ENCODE assay signal across 15 cellular contexts in genomic region chr11:57278721-57279095, GRCh38. TPM values are rescaled to one million over a fixed set of nuclear protein-coding genes. Genes with fewer than 3 reads are reported as not detected.
A peak's percentile ranks its signal among the peaks of the same experiment; 100 is the strongest.
DNase-seq lines count a peak whose midpoint lies in the region; TF ChIP-seq lines count a peak whose summit lies in the region.
"Had no signal": no experiment of that assay in that cellular context is flagged by ENCODE, and none has a peak within 500 bp of the region (broad histone marks: within the 10 kb centered on the region; RNA-seq: fewer than 3 reads in every experiment).

No MANE protein-coding gene starts in this region.

- H3K9me3 Mint-ChIP-seq in activated CD4-positive, alpha-beta memory T cell treated with anti-CD3 and anti-CD28 coated beads for 36 hours: no peaks in the 10 kb centered on the region
- H3K9me3 Mint-ChIP-seq: activated naive CD4-positive, alpha-beta T cell treated with anti-CD3 and anti-CD28 coated beads, Interleukin-2, amount 10 ng/mL, durations not matched to agents 7 days and 5 days had no signal

- no peak for TF ChIP-seq EP300 in esophagus muscularis mucosa (IDR thresholded peaks at IDR 0.05)

- DNase-seq in PC-9 (no peak), esophagus muscularis mucosa (ENCODE audit: extremely low spot score) (no peak), trophoblast cell (no peak), NCI-H446 treated with DMSO at 0.1 percent for 48 hours (lab: John Stamatoyannopoulos, UW) (no peak), MM.1S (no peak), COLO829 (ENCODE audit: low spot score) (no peak)
- DNase-seq in activated CD4-positive, alpha-beta memory T cell treated with anti-CD3 and anti-CD28 coated beads for 36 hours: no peak
- DNase-seq: activated CD4-positive, alpha-beta T cell treated with anti-CD3 and anti-CD28 coated beads, Interleukin-2, amount 50 U/mL, for 4 hours; activated naive CD4-positive, alpha-beta T cell treated with anti-CD3 and anti-CD28 coated beads, Interleukin-2, amount 10 ng/mL, durations not matched to agents 7 days and 5 days; COR-L47; NCI-H526 treated with DMSO at 0.1 percent for 48 hours; nephron progenitor cell; stimulated activated naive CD8-positive, alpha-beta T cell treated with anti-CD3 and anti-CD28 coated beads, Interleukin-15, amount 100 ng/mL, for 72 hours had no signal

- no peak for TF ChIP-seq POLR2A in esophagus muscularis mucosa (IDR thresholded peaks at IDR 0.05; ENCODE audit: low read depth)

- peak overlapping the region; percentile 62 for H2BK120ac ChIP-seq in trophoblast cell (ENCODE audit: insufficient read depth, low read length, poor library complexity)

- no peaks in the 10 kb centered on the region for H3K79me2 ChIP-seq in PC-9 (ENCODE audit: low read depth)
- no peaks in the 10 kb centered on the region for H3K79me2 ChIP-seq in trophoblast cell (ENCODE audit: control insufficient read depth, insufficient read depth, low read length, poor library complexity)
- no peaks in the 10 kb centered on the region for H3K79me2 ChIP-seq in MM.1S (ENCODE audit: low read length)

- H3K9me2 ChIP-seq in PC-9 (ENCODE audit: insufficient read depth) (peaks cover 7% of the 10 kb centered on the region; the same call in 1 of the 2 replicates), MM.1S (replicated peaks; ENCODE audit: insufficient read depth, low read length) (no peaks in the 10 kb centered on the region)

- no peak overlapping the region for H3K9ac ChIP-seq in trophoblast cell (ENCODE audit: low read length)
- H3K9ac ChIP-seq in MM.1S (ENCODE audit: low read length): no peak overlapping the region

- no peak for TF ChIP-seq CTCF in C4-2B (conservative IDR thresholded peaks at IDR 0.05)
- no peak for TF ChIP-seq CTCF in PC-9 (conservative IDR thresholded peaks at IDR 0.05)
- no peak for TF ChIP-seq CTCF in esophagus muscularis mucosa (IDR thresholded peaks at IDR 0.05)
- no peak for TF ChIP-seq CTCF in MM.1S (IDR thresholded peaks at IDR 0.05; ENCODE audit: low read length)

- H3K4me2 ChIP-seq in PC-9 (peak overlapping the region; percentile 83), trophoblast cell (ENCODE audit: low read length) (no peak overlapping the region), MM.1S (ENCODE audit: low read depth, low read length) (no peak overlapping the region)

- peak overlapping the region; percentile 44 for H4K8ac ChIP-seq in trophoblast cell (ENCODE audit: low read depth, low read length)

- WGBS in esophagus muscularis mucosa: 83% methylated on average over 7 of the region's 7 CpGs
- no CpG with 5 or more reads among the region's 7 CpGs for WGBS in trophoblast cell (ENCODE audit: extremely low coverage, insufficient coverage, insufficient read length)

- peak overlapping the region; percentile 38 for H2BK5ac ChIP-seq in trophoblast cell (ENCODE audit: low read depth, low read length, poor library complexity)

- H3K14ac ChIP-seq in trophoblast cell (ENCODE audit: low read length): peak overlapping the region; percentile 36

- H2AFZ ChIP-seq in PC-9 (peak overlapping the region; percentile 80; the same call in 1 of the 2 replicates), trophoblast cell (ENCODE audit: insufficient read depth, low read length, poor library complexity) (no peak overlapping the region), MM.1S (ENCODE audit: low read length) (no peak overlapping the region)

- H3K4me1 Mint-ChIP-seq in activated CD4-positive, alpha-beta memory T cell treated with anti-CD3 and anti-CD28 coated beads for 36 hours (ENCODE audit: low read depth): peaks cover 2% of the 10 kb centered on the region
- H3K4me1 Mint-ChIP-seq: activated naive CD4-positive, alpha-beta T cell treated with anti-CD3 and anti-CD28 coated beads, Interleukin-2, amount 10 ng/mL, durations not matched to agents 7 days and 5 days had no signal

- intact Hi-C loops in PC-9 (cut with micrococcal nuclease; ENCODE audit: unreplicated experiment): loop anchor here (1.0 kb wide), 4 partner anchors 15 to 47 kb away; no protein-coding TSS in a partner anchor
- intact Hi-C loops in esophagus muscularis mucosa (cut with DNase I): no loop called here
- intact Hi-C loops in activated CD4-positive, alpha-beta memory T cell treated with anti-CD3 and anti-CD28 coated beads for 36 hours (cut with micrococcal nuclease): no loop called here

- peak overlapping the region; percentile 69 for H4K91ac ChIP-seq in trophoblast cell (ENCODE audit: low read depth, low read length)

- CTCF ChIA-PET in PC-9 (lab: Charles Lee): no interaction called here
- CTCF ChIA-PET in activated CD4-positive, alpha-beta memory T cell treated with anti-CD3 and anti-CD28 coated beads for 36 hours (lab: Charles Lee): interaction anchor here (1.1 to 2.6 kb wide), 2 partner anchors 29 to 438 kb away, joined by 5 to 12 read pairs; no protein-coding TSS in a partner anchor

- H3F3A ChIP-seq in PC-9 (ENCODE audit: insufficient read depth, low read depth) (peaks cover 27% of the 10 kb centered on the region), MM.1S (ENCODE audit: insufficient read depth, low read length) (no peaks in the 10 kb centered on the region)

- H3K18ac ChIP-seq in trophoblast cell (ENCODE audit: low read length): no peak overlapping the region

- peak overlapping the region; percentile 49; the same call in 1 of the 2 replicates for H3K4me3 ChIP-seq in PC-9
- H3K4me3 ChIP-seq in esophagus muscularis mucosa: no peak overlapping the region
- H3K4me3 ChIP-seq in trophoblast cell (ENCODE audit: low read depth, low read length): no peak overlapping the region
- H3K4me3 ChIP-seq in MM.1S (ENCODE audit: low read length): no peak overlapping the region

- H3K4me3 Mint-ChIP-seq in activated CD4-positive, alpha-beta memory T cell treated with anti-CD3 and anti-CD28 coated beads for 36 hours: no peak overlapping the region
- H3K4me3 Mint-ChIP-seq: activated naive CD4-positive, alpha-beta T cell treated with anti-CD3 and anti-CD28 coated beads, Interleukin-2, amount 10 ng/mL, durations not matched to agents 7 days and 5 days; IgD-negative memory B cell; stimulated activated naive CD8-positive, alpha-beta T cell treated with anti-CD3 and anti-CD28 coated beads, Interleukin-15, amount 100 ng/mL, for 72 hours had no signal

- no TSS peak for BruUV-seq in PC-9 (replicated peaks; lab: Mats Ljungman, UMichigan)

- H4K12ac ChIP-seq in trophoblast cell (ENCODE audit: low read depth, low read length): no peak overlapping the region

- H2AK5ac ChIP-seq in trophoblast cell (ENCODE audit: low read length): peak overlapping the region; percentile 15

- H3K27ac Mint-ChIP-seq in activated CD4-positive, alpha-beta memory T cell treated with anti-CD3 and anti-CD28 coated beads for 36 hours: no peak overlapping the region
- H3K27ac Mint-ChIP-seq: activated naive CD4-positive, alpha-beta T cell treated with anti-CD3 and anti-CD28 coated beads, Interleukin-2, amount 10 ng/mL, durations not matched to agents 7 days and 5 days; IgD-negative memory B cell; stimulated activated naive CD8-positive, alpha-beta T cell treated with anti-CD3 and anti-CD28 coated beads, Interleukin-15, amount 100 ng/mL, for 72 hours had no signal

- no peak overlapping the region for H3K23ac ChIP-seq in trophoblast cell (ENCODE audit: low read length)

- H3K4me1 ChIP-seq in PC-9 (replicated peaks; ENCODE audit: insufficient read depth): peaks cover 43% of the 10 kb centered on the region
- peaks cover 14 to 35% (median 22%) of the 10 kb centered on the region in 4 donors for H3K4me1 ChIP-seq in esophagus muscularis mucosa
- peaks cover 12 to 18% of the 10 kb centered on the region in 2 experiments for H3K4me1 ChIP-seq in trophoblast cell (ENCODE audit: control insufficient read depth in 1 of 2, insufficient read depth in 2 of 2, low read length in 2 of 2)
- H3K4me1 ChIP-seq in MM.1S (ENCODE audit: low read length): no peaks in the 10 kb centered on the region

- H3K79me1 ChIP-seq in trophoblast cell (ENCODE audit: low read length): peaks cover 16% of the 10 kb centered on the region

- H3K9me3 ChIP-seq in PC-9 (ENCODE audit: insufficient read depth, low read depth): no peaks in the 10 kb centered on the region
- no peaks in the 10 kb centered on the region for H3K9me3 ChIP-seq in esophagus muscularis mucosa
- no peaks in the 10 kb centered on the region for H3K9me3 ChIP-seq in trophoblast cell (ENCODE audit: insufficient read depth, low read depth, low read length)
- no peaks in the 10 kb centered on the region for H3K9me3 ChIP-seq in MM.1S (replicated peaks; ENCODE audit: insufficient read depth, low read length)

- H3K36me3 ChIP-seq in PC-9 (ENCODE audit: low read depth) (no peaks in the 10 kb centered on the region), esophagus muscularis mucosa (no peaks in the 10 kb centered on the region), trophoblast cell (ENCODE audit: control insufficient read depth in 1 of 2, insufficient read depth in 2 of 2, low read length in 2 of 2) (no peaks in the 10 kb centered on the region), MM.1S (replicated peaks; ENCODE audit: insufficient read depth, low read length) (no peaks in the 10 kb centered on the region)

- H4K20me1 ChIP-seq in PC-9 (ENCODE audit: insufficient read depth): no peaks in the 10 kb centered on the region
- H4K20me1 ChIP-seq in MM.1S (ENCODE audit: insufficient read depth, low read length): no peaks in the 10 kb centered on the region

- H3K27me3 ChIP-seq in PC-9 (ENCODE audit: insufficient read depth, low read depth): no peaks in the 10 kb centered on the region
- H3K27me3 ChIP-seq in esophagus muscularis mucosa: no peaks in the 10 kb centered on the region
- no peaks in the 10 kb centered on the region for H3K27me3 ChIP-seq in trophoblast cell (ENCODE audit: insufficient read depth, low read length)
- no peaks in the 10 kb centered on the region for H3K27me3 ChIP-seq in MM.1S (replicated peaks; ENCODE audit: insufficient read depth, low read length)

- peak overlapping the region; percentile 30 for H2BK12ac ChIP-seq in trophoblast cell (ENCODE audit: low read length)

- H3K36me3 Mint-ChIP-seq in activated CD4-positive, alpha-beta memory T cell treated with anti-CD3 and anti-CD28 coated beads for 36 hours: no peaks in the 10 kb centered on the region
- H3K36me3 Mint-ChIP-seq: activated naive CD4-positive, alpha-beta T cell treated with anti-CD3 and anti-CD28 coated beads, Interleukin-2, amount 10 ng/mL, durations not matched to agents 7 days and 5 days; IgD-negative memory B cell had no signal

- POLR2A ChIA-PET in PC-9 (lab: Charles Lee; ENCODE audit: unreplicated experiment): interaction anchor here (0.5 to 0.7 kb wide), 2 partner anchors 14 to 43 kb away, joined by 3 to 10 read pairs; no protein-coding TSS in a partner anchor
- POLR2A ChIA-PET in activated CD4-positive, alpha-beta memory T cell treated with anti-CD3 and anti-CD28 coated beads for 36 hours (lab: Charles Lee): no interaction called here

- peak overlapping the region; percentile 78 for H3K27ac ChIP-seq in C4-2B
- H3K27ac ChIP-seq in PC-9: peak overlapping the region; percentile 90
- peak overlapping the region in 3 of 4 donors; percentile 75 to 84 (median 76) for H3K27ac ChIP-seq in esophagus muscularis mucosa (replicated peaks in 1 of 4)
- H3K27ac ChIP-seq in trophoblast cell (ENCODE audit: low read depth, low read length): peak overlapping the region; percentile 92
- no peak overlapping the region for H3K27ac ChIP-seq in MM.1S (ENCODE audit: low read length)

- peak overlapping the region; percentile 4 for H3K4ac ChIP-seq in trophoblast cell (ENCODE audit: low read depth, low read length)

- H3K27me3 Mint-ChIP-seq in activated CD4-positive, alpha-beta memory T cell treated with anti-CD3 and anti-CD28 coated beads for 36 hours: peaks cover 18% of the 10 kb centered on the region

RNA-seq across cellular contexts. Expression of gene APLNR, which starts 41.7 kb away (rescaled TPM):
- total RNA-seq in PC-9 (2021) (not detected in 2 replicates), esophagus muscularis mucosa (1 to 10 TPM; 1.7 to 6.3 (median 3.8) TPM)
- 2.1 and 2.5 TPM in 2 replicates for polyA plus RNA-seq in trophoblast cell (2013)
- total RNA-seq in activated CD4-positive, alpha-beta memory T cell treated with anti-CD3 and anti-CD28 coated beads for 36 hours: not detected
- polyA plus RNA-seq: IgD-negative memory B cell had no signal

RNA-seq across cellular contexts. Expression of gene TNKS1BP1, which starts 46.0 kb away (rescaled TPM):
- total RNA-seq in PC-9 (2021) (181 and 218 TPM in 2 replicates), esophagus muscularis mucosa (100 to 1,000 TPM in 3 of 4 donors, 10 to 100 TPM in 1; 93.9 to 215 (median 124) TPM)
- 264 and 289 TPM in 2 replicates for polyA plus RNA-seq in trophoblast cell (2013)
- total RNA-seq in activated CD4-positive, alpha-beta memory T cell treated with anti-CD3 and anti-CD28 coated beads for 36 hours: 10 to 100 TPM; 14.0 to 15.1 TPM

RNA-seq across cellular contexts. Expression of gene SSRP1, which starts 57.0 kb away (rescaled TPM):
- total RNA-seq in PC-9 (2021) (286 and 290 TPM in 2 replicates), esophagus muscularis mucosa (100 to 1,000 TPM in 1 of 4 donors, 10 to 100 TPM in 3; 74.6 to 101 (median 88.1) TPM)
- polyA plus RNA-seq in trophoblast cell (2013): 113 and 120 TPM in 2 replicates
- 100 to 1,000 TPM; 256 to 262 TPM for total RNA-seq in activated CD4-positive, alpha-beta memory T cell treated with anti-CD3 and anti-CD28 coated beads for 36 hours

RNA-seq across cellular contexts. Expression of gene P2RX3, which starts 59.4 kb away (rescaled TPM):
- total RNA-seq in PC-9 (2021): not detected in 2 replicates
- not detected for total RNA-seq in esophagus muscularis mucosa
- 0.07 and 0.11 TPM in 2 replicates for polyA plus RNA-seq in trophoblast cell (2013)
- not detected for total RNA-seq in activated CD4-positive, alpha-beta memory T cell treated with anti-CD3 and anti-CD28 coated beads for 36 hours
- polyA plus RNA-seq: IgD-negative memory B cell had no signal

Comparison
In these comparisons a context has a peak if more than half of its experiments do, and no peak if none do; other contexts are left out.
1. RNA of gene TNKS1BP1, which starts 46.0 kb away (total RNA-seq): 181 to 218 TPM in PC-9 and 93.9 to 215 TPM in esophagus muscularis mucosa; 14.0 to 15.1 TPM in activated CD4-positive, alpha-beta memory T cell treated with anti-CD3 and anti-CD28 coated beads for 36 hours; every median in the first group is over 4 times any median in the second.